Comparison of ENCODE assay signal across 24 cellular contexts in the genomic region with DNA sequence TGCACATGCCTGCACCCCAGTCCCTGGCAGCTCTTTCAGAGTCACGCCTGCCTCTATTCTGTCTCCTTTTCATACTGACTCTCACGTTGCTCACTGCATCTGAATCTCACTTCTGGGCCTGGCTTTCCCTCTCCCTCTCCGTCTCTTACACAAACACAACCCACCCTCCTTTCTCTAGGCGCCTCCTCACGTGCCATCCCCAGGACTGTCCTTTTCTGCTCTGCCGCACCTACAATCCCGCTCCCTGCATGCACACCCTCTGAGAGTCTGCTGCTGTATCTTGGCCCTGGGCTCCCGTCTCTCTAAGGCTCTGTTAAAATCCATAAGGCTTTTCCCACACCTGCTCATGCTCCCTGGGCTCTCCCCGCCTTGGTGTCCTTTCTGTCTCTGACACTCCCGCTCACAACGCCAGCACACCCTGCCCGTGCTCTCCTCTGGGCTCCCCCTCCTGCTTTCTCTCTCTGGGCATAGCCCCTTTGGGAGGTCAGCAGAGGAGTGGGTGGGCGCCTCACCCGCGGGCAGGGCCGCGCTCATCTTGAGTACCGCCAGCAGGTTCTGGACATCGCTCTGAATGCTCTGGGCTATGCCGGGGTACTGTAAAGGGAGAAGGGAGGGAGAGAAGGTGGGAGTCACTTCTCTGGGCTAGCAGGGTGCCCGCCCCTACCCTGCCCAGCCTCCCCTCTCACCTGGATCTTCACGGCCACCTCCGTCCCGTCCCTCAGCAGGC. TPM values are rescaled to one million over a fixed set of nuclear protein-coding genes. Genes with fewer than 3 reads are reported as not detected.
DNase-seq lines count a peak whose midpoint lies in the region; ATAC-seq and TF ChIP-seq lines count a peak whose summit lies in the region.
"Had no signal": no experiment of that assay in that cellular context is flagged by ENCODE, and none has a peak within 500 bp of the region (broad histone marks: within the 10 kb centered on the region; RNA-seq: fewer than 3 reads in every experiment).

No MANE protein-coding gene starts in this region.

- H3K4me1 Mint-ChIP-seq in activated CD8-positive, alpha-beta T cell treated with anti-CD3 and anti-CD28 coated beads, Interleukin-2, amount 10 ng/mL, durations not matched to agents 7 days and 5 days (ENCODE audit: low read depth) = no peaks in the 10 kb centered on the region
- H3K4me1 Mint-ChIP-seq in activated CD8-positive, alpha-beta T cell treated with anti-CD3 and anti-CD28 coated beads for 36 hours (ENCODE audit: low read depth) = no peaks in the 10 kb centered on the region
- H3K4me1 Mint-ChIP-seq in brain = no peaks in the 10 kb centered on the region
- H3K4me1 Mint-ChIP-seq in activated CD4-positive, alpha-beta memory T cell treated with anti-CD3 and anti-CD28 coated beads, Interleukin-2, amount 10 ng/mL, durations not matched to agents 7 days and 5 days = no peaks in the 10 kb centered on the region
- H3K4me1 Mint-ChIP-seq: immature natural killer cell had no signal

- H3K4me3 ChIP-seq in iPS-15b (ENCODE audit: low read depth, low read length) (no peak overlapping the region), stomach smooth muscle (ENCODE audit: low read length in 2 of 2) (peak overlapping the region in 1 of 2 donors; percentile 29), psoas muscle (no peak overlapping the region)
- H3K4me3 ChIP-seq: ascending aorta, PC-9, spleen, transverse colon had no signal

- no peaks in the 10 kb centered on the region for H3K27me3 Mint-ChIP-seq in activated CD8-positive, alpha-beta T cell treated with anti-CD3 and anti-CD28 coated beads, Interleukin-2, amount 10 ng/mL, durations not matched to agents 7 days and 5 days (ENCODE audit: low read depth)
- no peaks in the 10 kb centered on the region for H3K27me3 Mint-ChIP-seq in activated CD8-positive, alpha-beta T cell treated with anti-CD3 and anti-CD28 coated beads for 36 hours
- no peaks in the 10 kb centered on the region for H3K27me3 Mint-ChIP-seq in brain
- H3K27me3 Mint-ChIP-seq in activated CD4-positive, alpha-beta memory T cell treated with anti-CD3 and anti-CD28 coated beads, Interleukin-2, amount 10 ng/mL, durations not matched to agents 7 days and 5 days = no peaks in the 10 kb centered on the region
- H3K27me3 Mint-ChIP-seq: stimulated activated naive CD8-positive, alpha-beta T cell treated with anti-CD3 and anti-CD28 coated beads, Interleukin-15, Interleukin-2, amounts not matched to agents 100 ng/mL and 50 ng/mL, for 24 hours; T-cell had no signal

- CTCF ChIA-PET in activated CD8-positive, alpha-beta T cell treated with anti-CD3 and anti-CD28 coated beads, Interleukin-2, amount 10 ng/mL, durations not matched to agents 7 days and 5 days (lab: Charles Lee) = interaction anchor here (1.6 kb wide), 1 partner anchor 74 kb away, joined by 4 read pairs; no protein-coding TSS in a partner anchor
- CTCF ChIA-PET in activated CD8-positive, alpha-beta T cell treated with anti-CD3 and anti-CD28 coated beads for 36 hours (lab: Charles Lee) = interaction anchor here (0.9 kb wide), 1 partner anchor 69 kb away, joined by 3 read pairs; no protein-coding TSS in a partner anchor
- CTCF ChIA-PET in activated CD4-positive, alpha-beta memory T cell treated with anti-CD3 and anti-CD28 coated beads, Interleukin-2, amount 10 ng/mL, durations not matched to agents 7 days and 5 days (lab: Charles Lee) = no interaction called here

- H3K9me3 Mint-ChIP-seq in activated CD8-positive, alpha-beta T cell treated with anti-CD3 and anti-CD28 coated beads, Interleukin-2, amount 10 ng/mL, durations not matched to agents 7 days and 5 days (ENCODE audit: insufficient read depth) = no peaks in the 10 kb centered on the region
- H3K9me3 Mint-ChIP-seq in activated CD8-positive, alpha-beta T cell treated with anti-CD3 and anti-CD28 coated beads for 36 hours = no peaks in the 10 kb centered on the region
- no peaks in the 10 kb centered on the region for H3K9me3 Mint-ChIP-seq in brain
- no peaks in the 10 kb centered on the region for H3K9me3 Mint-ChIP-seq in activated CD4-positive, alpha-beta memory T cell treated with anti-CD3 and anti-CD28 coated beads, Interleukin-2, amount 10 ng/mL, durations not matched to agents 7 days and 5 days
- H3K9me3 Mint-ChIP-seq: activated naive CD4-positive, alpha-beta T cell treated with anti-CD3 and anti-CD28 coated beads, Interleukin-2, amount 50 U/mL, for 72 hours; activated T-helper 1 cell treated with anti-CD3 and anti-CD28 coated beads, Interleukin-12 subunit alpha, Interleukin-12 subunit beta, Interleukin-2, Interleukin-4 antibody, amounts not matched to agents 30 ng/mL and 10 ng/mL and 1 ng/mL, durations not matched to agents 14 hours and 24 hours and 36 hours; immature natural killer cell; stimulated activated naive CD8-positive, alpha-beta T cell treated with anti-CD3 and anti-CD28 coated beads, Interleukin-15, Interleukin-2, amounts not matched to agents 100 ng/mL and 50 ng/mL, for 24 hours; T-cell had no signal

- peak overlapping the region; percentile 70 for H3K27ac ChIP-seq in stomach smooth muscle (ENCODE audit: low read length)
- H3K27ac ChIP-seq in psoas muscle = no peak overlapping the region
- H3K27ac ChIP-seq: ascending aorta, PC-9, spleen had no signal

- peak overlapping the region; percentile 5 for H3K27ac Mint-ChIP-seq in activated CD8-positive, alpha-beta T cell treated with anti-CD3 and anti-CD28 coated beads, Interleukin-2, amount 10 ng/mL, durations not matched to agents 7 days and 5 days
- no peak overlapping the region for H3K27ac Mint-ChIP-seq in activated CD8-positive, alpha-beta T cell treated with anti-CD3 and anti-CD28 coated beads for 36 hours
- peak overlapping the region; percentile 19 to 79 (median 74) for H3K27ac Mint-ChIP-seq in brain
- no peak overlapping the region for H3K27ac Mint-ChIP-seq in activated CD4-positive, alpha-beta memory T cell treated with anti-CD3 and anti-CD28 coated beads, Interleukin-2, amount 10 ng/mL, durations not matched to agents 7 days and 5 days
- H3K27ac Mint-ChIP-seq: activated naive CD4-positive, alpha-beta T cell treated with anti-CD3 and anti-CD28 coated beads, Interleukin-2, amount 50 U/mL, for 72 hours; activated T-helper 1 cell treated with anti-CD3 and anti-CD28 coated beads, Interleukin-12 subunit alpha, Interleukin-12 subunit beta, Interleukin-2, Interleukin-4 antibody, amounts not matched to agents 30 ng/mL and 10 ng/mL and 1 ng/mL, durations not matched to agents 14 hours and 24 hours and 36 hours; stimulated activated naive CD8-positive, alpha-beta T cell treated with anti-CD3 and anti-CD28 coated beads, Interleukin-15, Interleukin-2, amounts not matched to agents 100 ng/mL and 50 ng/mL, for 24 hours; T-cell had no signal

- H3K27me3 ChIP-seq in iPS-15b (ENCODE audit: control insufficient read depth, insufficient read depth, low read length) (no peaks in the 10 kb centered on the region), stomach smooth muscle (ENCODE audit: control insufficient read depth in 1 of 2, insufficient read depth in 2 of 2, low read length in 2 of 2) (no peaks in the 10 kb centered on the region), psoas muscle (ENCODE audit: insufficient read depth in 3 of 3, low read length in 2 of 3) (no peaks in the 10 kb centered on the region)
- H3K27me3 ChIP-seq: ascending aorta, spleen, transverse colon had no signal

- H3K4me1 ChIP-seq in iPS-15b (ENCODE audit: control insufficient read depth, insufficient read depth, low read length) = peaks cover 3% of the 10 kb centered on the region
- H3K4me1 ChIP-seq in stomach smooth muscle (ENCODE audit: control insufficient read depth, insufficient read depth, low read length) = peaks cover 13% of the 10 kb centered on the region
- no peaks in the 10 kb centered on the region for H3K4me1 ChIP-seq in psoas muscle
- H3K4me1 ChIP-seq: ascending aorta, spleen, transverse colon had no signal

- H3K9me3 ChIP-seq in iPS-15b (ENCODE audit: control insufficient read depth, insufficient read depth, low read length) = no peaks in the 10 kb centered on the region
- no peaks in the 10 kb centered on the region for H3K9me3 ChIP-seq in stomach smooth muscle (ENCODE audit: control insufficient read depth in 2 of 2, low read length in 2 of 2)
- H3K9me3 ChIP-seq in psoas muscle = no peaks in the 10 kb centered on the region
- H3K9me3 ChIP-seq: ascending aorta, spleen, transverse colon had no signal

- DNase-seq in activated CD8-positive, alpha-beta T cell treated with anti-CD3 and anti-CD28 coated beads, Interleukin-2, amount 10 ng/mL, durations not matched to agents 7 days and 5 days = no peak
- no peak for DNase-seq in activated CD8-positive, alpha-beta T cell treated with anti-CD3 and anti-CD28 coated beads for 36 hours
- no peak for DNase-seq in psoas muscle
- DNase-seq in activated CD4-positive, alpha-beta memory T cell treated with anti-CD3 and anti-CD28 coated beads, Interleukin-2, amount 10 ng/mL, durations not matched to agents 7 days and 5 days = no peak
- DNase-seq: activated CD4-positive, alpha-beta T cell treated with anti-CD3 and anti-CD28 coated beads for 4 hours; COR-L47; DND-41; immature natural killer cell; NCI-H1092; NCI-H187 treated with DMSO at 0.1 percent for 48 hours; NCI-H774; PC-9; spleen; stimulated activated CD4-positive, alpha-beta T cell treated with anti-CD3 and anti-CD28 coated beads, Interleukin-4, amount 100 ng/mL, for 4 hours; T-cell; transverse colon had no signal

- H3K9ac ChIP-seq in iPS-15b (ENCODE audit: low read depth, low read length) (peak overlapping the region; percentile 65), stomach smooth muscle (ENCODE audit: low read length in 2 of 2) (peak overlapping the region; percentile 29 to 43)

- POLR2A ChIA-PET in activated CD8-positive, alpha-beta T cell treated with anti-CD3 and anti-CD28 coated beads, Interleukin-2, amount 10 ng/mL, durations not matched to agents 7 days and 5 days (lab: Charles Lee) = no interaction called here
- POLR2A ChIA-PET in activated CD8-positive, alpha-beta T cell treated with anti-CD3 and anti-CD28 coated beads for 36 hours (lab: Charles Lee) = interaction anchor here (2.4 kb wide), 1 partner anchor 12 kb away, joined by 9 read pairs; no protein-coding TSS in a partner anchor
- POLR2A ChIA-PET in activated CD4-positive, alpha-beta memory T cell treated with anti-CD3 and anti-CD28 coated beads, Interleukin-2, amount 10 ng/mL, durations not matched to agents 7 days and 5 days (lab: Charles Lee) = interaction anchor here (0.6 kb wide), 1 partner anchor 30 kb away, joined by 3 read pairs; no protein-coding TSS in a partner anchor

- intact Hi-C loops in activated CD8-positive, alpha-beta T cell treated with anti-CD3 and anti-CD28 coated beads for 36 hours (cut with micrococcal nuclease) = no loop called here
- intact Hi-C loops in psoas muscle (cut with DNase I) = no loop called here

- H3K36me3 ChIP-seq in iPS-15b (ENCODE audit: control insufficient read depth, insufficient read depth, low read length) = peaks cover 32% of the 10 kb centered on the region
- H3K36me3 ChIP-seq in stomach smooth muscle (ENCODE audit: control insufficient read depth in 2 of 2, insufficient read depth in 2 of 2, low read length in 2 of 2) = peaks cover 25 to 34% of the 10 kb centered on the region in 2 donors
- H3K36me3 ChIP-seq in psoas muscle (ENCODE audit: insufficient read depth in 1 of 2, low read depth in 1 of 2) = peaks cover 0 to 77% of the 10 kb centered on the region in 2 donors

- WGBS in psoas muscle, 3 donors = 93 to 95% (median 94%) methylated on average over 23 to 24 of the region's 24 CpGs

- H3K36me3 Mint-ChIP-seq in activated CD8-positive, alpha-beta T cell treated with anti-CD3 and anti-CD28 coated beads, Interleukin-2, amount 10 ng/mL, durations not matched to agents 7 days and 5 days (ENCODE audit: low read depth) = peaks cover 21% of the 10 kb centered on the region
- peaks cover 22% of the 10 kb centered on the region for H3K36me3 Mint-ChIP-seq in activated CD8-positive, alpha-beta T cell treated with anti-CD3 and anti-CD28 coated beads for 36 hours (ENCODE audit: low read depth)
- H3K36me3 Mint-ChIP-seq in brain = peaks cover 58% of the 10 kb centered on the region
- peaks cover 25% of the 10 kb centered on the region for H3K36me3 Mint-ChIP-seq in activated CD4-positive, alpha-beta memory T cell treated with anti-CD3 and anti-CD28 coated beads, Interleukin-2, amount 10 ng/mL, durations not matched to agents 7 days and 5 days (ENCODE audit: low read depth)

- TF ChIP-seq CTCF in activated CD8-positive, alpha-beta T cell treated with anti-CD3 and anti-CD28 coated beads for 36 hours (IDR thresholded peaks at IDR 0.05) = no peak
- TF ChIP-seq CTCF in brain (conservative IDR thresholded peaks at IDR 0.05) (no peak), psoas muscle (IDR thresholded peaks at IDR 0.05) (no peak)

- no peak for ATAC-seq in activated CD8-positive, alpha-beta T cell treated with anti-CD3 and anti-CD28 coated beads, Interleukin-2, amount 10 ng/mL, durations not matched to agents 7 days and 5 days
- ATAC-seq in activated CD8-positive, alpha-beta T cell treated with anti-CD3 and anti-CD28 coated beads for 36 hours = no peak
- ATAC-seq in GM18858 (IDR thresholded peaks at IDR 0.05; ENCODE audit: unreplicated experiment) (no peak), psoas muscle (no peak)
- ATAC-seq: activated naive CD4-positive, alpha-beta T cell treated with anti-CD3 and anti-CD28 coated beads, Interleukin-2, amount 50 U/mL, for 72 hours; T-cell had no signal

- no peak overlapping the region for H3K4me3 Mint-ChIP-seq in activated CD8-positive, alpha-beta T cell treated with anti-CD3 and anti-CD28 coated beads, Interleukin-2, amount 10 ng/mL, durations not matched to agents 7 days and 5 days
- no peak overlapping the region for H3K4me3 Mint-ChIP-seq in activated CD8-positive, alpha-beta T cell treated with anti-CD3 and anti-CD28 coated beads for 36 hours
- no peak overlapping the region for H3K4me3 Mint-ChIP-seq in brain
- no peak overlapping the region for H3K4me3 Mint-ChIP-seq in activated CD4-positive, alpha-beta memory T cell treated with anti-CD3 and anti-CD28 coated beads, Interleukin-2, amount 10 ng/mL, durations not matched to agents 7 days and 5 days
- H3K4me3 Mint-ChIP-seq: activated T-helper 1 cell treated with anti-CD3 and anti-CD28 coated beads, Interleukin-12 subunit alpha, Interleukin-12 subunit beta, Interleukin-2, Interleukin-4 antibody, amounts not matched to agents 30 ng/mL and 10 ng/mL and 1 ng/mL, durations not matched to agents 14 hours and 24 hours and 36 hours; immature natural killer cell; stimulated activated naive CD8-positive, alpha-beta T cell treated with anti-CD3 and anti-CD28 coated beads, Interleukin-15, Interleukin-2, amounts not matched to agents 100 ng/mL and 50 ng/mL, for 24 hours; T-cell had no signal

RNA-seq across cellular contexts. Expression of a gene that starts 12.7 kb away (rescaled TPM):
- 1 to 10 TPM; 5.1 to 6.0 TPM for total RNA-seq in activated CD8-positive, alpha-beta T cell treated with anti-CD3 and anti-CD28 coated beads, Interleukin-2, amount 10 ng/mL, durations not matched to agents 7 days and 5 days
- 10 to 100 TPM; 13.7 to 17.7 TPM for total RNA-seq in activated CD8-positive, alpha-beta T cell treated with anti-CD3 and anti-CD28 coated beads for 36 hours
- polyA plus RNA-seq in brain (ENCODE audit: insufficient read depth, low read depth, low replicate concordance) = 27.2 TPM
- total RNA-seq in psoas muscle = 10 to 100 TPM; 12.0 to 13.3 (median 12.9) TPM
- polyA plus RNA-seq in psoas muscle = 1 to 10 TPM; 3.3 to 5.5 (median 4.1) TPM
- 1 to 10 TPM; 4.8 to 5.8 TPM for total RNA-seq in activated CD4-positive, alpha-beta memory T cell treated with anti-CD3 and anti-CD28 coated beads, Interleukin-2, amount 10 ng/mL, durations not matched to agents 7 days and 5 days

RNA-seq across cellular contexts. Expression of a gene that starts 13.5 kb away (rescaled TPM):
- total RNA-seq in activated CD8-positive, alpha-beta T cell treated with anti-CD3 and anti-CD28 coated beads, Interleukin-2, amount 10 ng/mL, durations not matched to agents 7 days and 5 days = 10 to 100 TPM; 21.5 to 27.2 TPM
- total RNA-seq in activated CD8-positive, alpha-beta T cell treated with anti-CD3 and anti-CD28 coated beads for 36 hours = 10 to 100 TPM; 23.2 to 24.0 TPM
- polyA plus RNA-seq in brain (ENCODE audit: insufficient read depth, low read depth, low replicate concordance) (36.4 TPM), psoas muscle (10 to 100 TPM; 13.2 to 43.1 (median 16.1) TPM)
- 10 to 100 TPM in 3 of 4 donors, 1 to 10 TPM in 1; 6.8 to 16.2 (median 13.7) TPM for total RNA-seq in psoas muscle
- 10 to 100 TPM; 32.5 to 37.7 TPM for total RNA-seq in activated CD4-positive, alpha-beta memory T cell treated with anti-CD3 and anti-CD28 coated beads, Interleukin-2, amount 10 ng/mL, durations not matched to agents 7 days and 5 days

RNA-seq across cellular contexts. Expression of a gene that starts 13.7 kb away (rescaled TPM):
- 1 to 10 TPM; 4.7 to 5.3 TPM for total RNA-seq in activated CD8-positive, alpha-beta T cell treated with anti-CD3 and anti-CD28 coated beads, Interleukin-2, amount 10 ng/mL, durations not matched to agents 7 days and 5 days
- total RNA-seq in activated CD8-positive, alpha-beta T cell treated with anti-CD3 and anti-CD28 coated beads for 36 hours = 1 to 10 TPM; 4.8 to 5.2 TPM
- polyA plus RNA-seq in brain (ENCODE audit: insufficient read depth, low read depth, low replicate concordance) = 9.1 TPM
- total RNA-seq in psoas muscle = 10 to 100 TPM in 3 of 4 donors, 1 to 10 TPM in 1; 6.9 to 16.7 (median 14.2) TPM
- 10 to 100 TPM; 10.2 to 19.2 (median 16.6) TPM for polyA plus RNA-seq in psoas muscle
- 1 to 10 TPM; 6.6 to 6.8 TPM for total RNA-seq in activated CD4-positive, alpha-beta memory T cell treated with anti-CD3 and anti-CD28 coated beads, Interleukin-2, amount 10 ng/mL, durations not matched to agents 7 days and 5 days

RNA-seq across cellular contexts. Expression of a gene that starts 47.1 kb away (rescaled TPM):
- total RNA-seq in activated CD8-positive, alpha-beta T cell treated with anti-CD3 and anti-CD28 coated beads, Interleukin-2, amount 10 ng/mL, durations not matched to agents 7 days and 5 days = 10 to 100 TPM; 15.2 to 17.1 TPM
- total RNA-seq in activated CD8-positive, alpha-beta T cell treated with anti-CD3 and anti-CD28 coated beads for 36 hours = 10 to 100 TPM; 12.8 to 14.2 TPM
- polyA plus RNA-seq in brain (ENCODE audit: insufficient read depth, low read depth, low replicate concordance) (20.5 TPM), psoas muscle (1 to 10 TPM; 5.1 to 8.9 (median 6.6) TPM)
- 10 to 100 TPM in 2 of 4 donors, 1 to 10 TPM in 2; 6.7 to 13.3 (median 9.6) TPM for total RNA-seq in psoas muscle
- total RNA-seq in activated CD4-positive, alpha-beta memory T cell treated with anti-CD3 and anti-CD28 coated beads, Interleukin-2, amount 10 ng/mL, durations not matched to agents 7 days and 5 days = 10 to 100 TPM; 18.1 to 18.8 TPM

RNA-seq across cellular contexts. Expression of a gene that starts 47.8 kb away (rescaled TPM):
- total RNA-seq in activated CD8-positive, alpha-beta T cell treated with anti-CD3 and anti-CD28 coated beads, Interleukin-2, amount 10 ng/mL, durations not matched to agents 7 days and 5 days = 100 to 1,000 TPM; 175 to 183 TPM
- total RNA-seq in activated CD8-positive, alpha-beta T cell treated with anti-CD3 and anti-CD28 coated beads for 36 hours = 100 to 1,000 TPM; 260 to 281 TPM
- polyA plus RNA-seq in brain (ENCODE audit: insufficient read depth, low read depth, low replicate concordance) (96.2 TPM), psoas muscle (10 to 100 TPM; 21.5 to 34.2 (median 22.5) TPM)
- 10 to 100 TPM; 27.5 to 43.6 (median 33.5) TPM for total RNA-seq in psoas muscle
- total RNA-seq in activated CD4-positive, alpha-beta memory T cell treated with anti-CD3 and anti-CD28 coated beads, Interleukin-2, amount 10 ng/mL, durations not matched to agents 7 days and 5 days = 100 to 1,000 TPM; 145 to 151 TPM

Comparison
In these comparisons a context has a peak if more than half of its experiments do, and no peak if none do; other contexts are left out.
1. H3K27ac Mint-ChIP-seq: peak in activated CD8-positive, alpha-beta T cell treated with anti-CD3 and anti-CD28 coated beads, Interleukin-2, amount 10 ng/mL, durations not matched to agents 7 days and 5 days (single experiment) and brain (5 of 5); none in activated CD8-positive, alpha-beta T cell treated with anti-CD3 and anti-CD28 coated beads for 36 hours (single experiment) and activated CD4-positive, alpha-beta memory T cell treated with anti-CD3 and anti-CD28 coated beads, Interleukin-2, amount 10 ng/mL, durations not matched to agents 7 days and 5 days (single experiment).